ENCODE assay signal across 14 cellular contexts in genomic region chr11:125287467-125288232, GRCh38.
DNase-seq lines count a peak whose midpoint lies in the region; ATAC-seq and TF ChIP-seq lines count a peak whose summit lies in the region.
"Had no signal": no experiment of that assay in that cellular context is flagged by ENCODE, and none has a peak within 500 bp of the region (broad histone marks: within the 10 kb centered on the region; RNA-seq: fewer than 3 reads in every experiment).

No MANE protein-coding gene starts in this region.

- H3K4me3 ChIP-seq in AG10803 (ENCODE audit: low read length) (no peak overlapping the region), NT2/D1 (ENCODE audit: insufficient read length, low read depth) (no peak overlapping the region)
- H3K4me3 ChIP-seq: body of pancreas, psoas muscle had no signal

- H3K4me1 ChIP-seq in NT2/D1 (ENCODE audit: insufficient read depth, insufficient read length): peaks cover 4% of the 10 kb centered on the region

- H3K27me3 Mint-ChIP-seq in nephron (ENCODE audit: low read depth) (no peaks in the 10 kb centered on the region), immature natural killer cell (ENCODE audit: low read depth in 3 of 3) (peaks cover 0 to 19% (median 2%) of the 10 kb centered on the region in 3 donors)

- H3K4me3 Mint-ChIP-seq in nephron (peak overlapping the region; percentile 36 to 51 (median 37)), immature natural killer cell (no peak overlapping the region)
- H3K4me3 Mint-ChIP-seq: activated B cell treated with CpG ODN at 0.5 μM for 24 hours had no signal

- DNase-seq in AG10803 (ENCODE audit: low read depth): peak; percentile 12
- DNase-seq in NT2/D1 (ENCODE audit: low read depth, low spot score): no peak
- no peak for DNase-seq in activated CD4-positive, alpha-beta T cell treated with anti-CD3 and anti-CD28 coated beads for 4 hours
- DNase-seq in mucosa of gallbladder (ENCODE audit: low spot score): no peak
- no peak for DNase-seq in NCI-H345 (lab: John Stamatoyannopoulos, UW)
- no peak for DNase-seq in immature natural killer cell
- DNase-seq: activated B cell treated with CpG ODN at 0.5 μM for 24 hours, DMS79 treated with DMSO at 0.1 percent for 48 hours, kidney glomerular epithelial cell, NCI-H526, psoas muscle had no signal

- peak; percentile 20 for ATAC-seq in esophagus mucosa
- ATAC-seq: body of pancreas had no signal

- H3K9me3 Mint-ChIP-seq in nephron (no peaks in the 10 kb centered on the region), immature natural killer cell (no peaks in the 10 kb centered on the region)
- H3K9me3 Mint-ChIP-seq: activated B cell treated with CpG ODN at 0.5 μM for 24 hours had no signal

- H3K4me1 Mint-ChIP-seq in nephron: peaks cover 77% of the 10 kb centered on the region
- no peaks in the 10 kb centered on the region for H3K4me1 Mint-ChIP-seq in immature natural killer cell
- H3K4me1 Mint-ChIP-seq: activated B cell treated with CpG ODN at 0.5 μM for 24 hours had no signal

- peak overlapping the region; percentile 87 to 97 (median 95) for H3K27ac Mint-ChIP-seq in nephron
- H3K27ac Mint-ChIP-seq in immature natural killer cell: no peak overlapping the region
- H3K27ac Mint-ChIP-seq: activated B cell treated with CpG ODN at 0.5 μM for 24 hours had no signal

- no peaks in the 10 kb centered on the region for H3K27me3 ChIP-seq in NT2/D1 (ENCODE audit: insufficient read depth, insufficient read length)
- H3K27me3 ChIP-seq: body of pancreas had no signal

- H3K36me3 ChIP-seq in NT2/D1 (ENCODE audit: insufficient read depth, insufficient read length, low read length): no peaks in the 10 kb centered on the region

- peaks cover 8% of the 10 kb centered on the region for H3K36me3 Mint-ChIP-seq in nephron (ENCODE audit: low read depth)
- no peaks in the 10 kb centered on the region for H3K36me3 Mint-ChIP-seq in immature natural killer cell

- H3K9ac ChIP-seq in NT2/D1 (ENCODE audit: insufficient read length, low read depth): peak overlapping the region; percentile 27

- H3K9me3 ChIP-seq in NT2/D1 (ENCODE audit: insufficient read depth, low read length): no peaks in the 10 kb centered on the region
- H3K9me3 ChIP-seq: body of pancreas, psoas muscle had no signal

- TF ChIP-seq CTCF in AG10803 (conservative IDR thresholded peaks at IDR 0.05; ENCODE audit: low read length) (no peak), nephron (IDR thresholded peaks at IDR 0.05; ENCODE audit: unreplicated experiment in 3 of 3) (no peak)

Comparison
In these comparisons a context has a peak if more than half of its experiments do, and no peak if none do; other contexts are left out.
1. H3K27ac Mint-ChIP-seq: peak in nephron (3 of 3); none in immature natural killer cell (0 of 6).
2. H3K4me3 Mint-ChIP-seq: peak in nephron (3 of 3); none in immature natural killer cell (0 of 5).